ENCODE assay signal across 8 cellular contexts in genomic region chr2:37654932-37655331, GRCh38. TPM values are rescaled to one million over a fixed set of nuclear protein-coding genes. Genes with fewer than 3 reads are reported as not detected.
A peak's percentile ranks its signal among the peaks of the same experiment; 100 is the strongest.
DNase-seq lines count a peak whose midpoint lies in the region; ATAC-seq and TF ChIP-seq lines count a peak whose summit lies in the region.

No MANE protein-coding gene starts in this region.

- peak overlapping the region; percentile 57 to 89 for H3K27ac ChIP-seq in coronary artery
- H3K27ac ChIP-seq in psoas muscle = peak overlapping the region; percentile 90

- intact Hi-C loops in psoas muscle (cut with DNase I) = loop anchor here (2.0 to 5.0 kb wide), 3 partner anchors 16 to 177 kb away; partner anchors contain the start of gene CDC42EP3 (in 1 of the 2)

- no peaks in the 10 kb centered on the region for H3K9me3 ChIP-seq in psoas muscle

- H3K4me1 ChIP-seq in psoas muscle = peaks cover 85% of the 10 kb centered on the region

- H3K36me3 ChIP-seq in psoas muscle (ENCODE audit: insufficient read depth in 1 of 2, low read depth in 1 of 2) = peaks cover 0 to 11% of the 10 kb centered on the region in 2 donors

- 24 to 40% (median 25%) methylated on average over 4 of the region's 4 CpGs for WGBS in psoas muscle, 3 donors

- peak; percentile 85 for ATAC-seq in GM21390 (IDR thresholded peaks at IDR 0.05; ENCODE audit: unreplicated experiment)
- peak; percentile 81 for ATAC-seq in HG03558 (IDR thresholded peaks at IDR 0.05; ENCODE audit: extremely low read depth, unreplicated experiment)
- peak; percentile 63 to 76 (median 68) for ATAC-seq in psoas muscle

- TF ChIP-seq CTCF in GM10266 (IDR thresholded peaks at IDR 0.05; ENCODE audit: control insufficient read depth, insufficient read depth, low read depth, missing control alignments) = no peak
- TF ChIP-seq CTCF in coronary artery (IDR thresholded peaks at IDR 0.05) = no peak
- TF ChIP-seq CTCF in psoas muscle (IDR thresholded peaks at IDR 0.05) = no peak

- DNase-seq in GM10266 (ENCODE audit: extremely low spot score) (peak; percentile 77), coronary artery (ENCODE audit: low spot score) (no peak), psoas muscle (no peak), anterior cingulate cortex (lab: John Stamatoyannopoulos, UW) (no peak), activated gamma-delta T cell (lab: John Stamatoyannopoulos, UW) (no peak)
- no peak for DNase-seq in central memory CD4-positive, alpha-beta T cell

- H3K4me3 ChIP-seq in coronary artery = peak overlapping the region; percentile 51
- H3K4me3 ChIP-seq in psoas muscle = peak overlapping the region; percentile 50

- no peaks in the 10 kb centered on the region for H3K27me3 ChIP-seq in psoas muscle (ENCODE audit: insufficient read depth in 3 of 3, low read length in 2 of 3)

RNA-seq across cellular contexts. Expression of gene CDC42EP3, which starts 16.5 kb away (rescaled TPM):
- 100 to 1,000 TPM in 1 of 4 donors, 10 to 100 TPM in 3; 50.9 to 174 (median 68.6) TPM for total RNA-seq in psoas muscle
- 10 to 100 TPM in 2 of 3 donors, 1 to 10 TPM in 1; 8.8 to 47.8 (median 32.5) TPM for polyA plus RNA-seq in psoas muscle
